In the genomic region with DNA sequence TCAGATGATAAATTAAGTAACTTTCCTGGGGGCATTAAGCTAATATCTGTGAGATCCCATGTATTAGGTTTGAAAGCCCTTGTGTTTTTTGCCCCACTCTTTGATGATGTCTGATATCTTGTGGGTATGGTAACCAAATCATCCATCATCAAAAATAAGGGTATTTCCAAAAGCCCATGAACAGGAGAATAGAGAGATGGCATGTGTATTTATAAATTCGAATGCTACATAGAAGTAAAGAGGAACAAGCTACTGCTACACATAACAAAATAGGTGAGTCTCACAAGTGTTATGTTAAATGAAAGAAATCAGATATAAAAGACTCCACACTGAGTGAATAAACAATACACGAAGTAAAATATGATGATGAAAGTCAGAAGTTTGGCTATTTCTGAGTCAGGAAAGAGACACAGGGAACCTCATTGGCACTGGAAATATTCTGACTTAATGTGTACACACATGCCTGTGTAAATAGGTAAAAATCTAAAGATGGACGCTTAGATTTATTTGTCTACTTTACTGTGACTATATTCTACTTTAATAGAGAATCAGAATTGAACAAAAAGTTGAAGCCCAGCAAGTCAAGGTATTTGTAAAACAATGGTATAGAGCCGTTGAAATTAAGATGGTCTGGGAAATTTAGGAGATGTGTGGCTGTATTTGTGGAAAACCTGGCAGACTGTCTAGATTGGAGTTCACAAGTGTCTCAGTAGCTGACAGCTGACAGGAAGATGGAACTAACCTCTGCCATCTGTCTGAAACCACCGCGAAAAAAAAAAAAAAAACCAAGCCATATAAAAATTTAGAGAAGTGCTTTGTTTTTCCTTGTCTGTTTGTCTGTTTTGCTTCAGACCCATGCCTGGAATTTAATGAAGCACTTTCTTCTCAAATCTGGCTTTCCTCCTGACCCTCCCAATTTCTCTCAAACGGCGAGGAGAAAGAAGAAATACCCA, we compare ENCODE assay signal across 11 cellular contexts.
DNase-seq lines count a peak whose midpoint lies in the region; ATAC-seq and TF ChIP-seq lines count a peak whose summit lies in the region.
"Had no signal": no experiment of that assay in that cellular context is flagged by ENCODE, and none has a peak within 500 bp of the region (broad histone marks: within the 10 kb centered on the region; RNA-seq: fewer than 3 reads in every experiment).

No MANE protein-coding gene starts in this region.

- no peak for DNase-seq in activated naive CD4-positive, alpha-beta T cell treated with anti-CD3 and anti-CD28 coated beads for 36 hours
- DNase-seq in activated naive CD4-positive, alpha-beta T cell treated with anti-CD3 and anti-CD28 coated beads, Interleukin-2, amount 50 U/mL, for 16 hours: no peak
- no peak for DNase-seq in activated B cell treated with CpG ODN at 0.5 μM for 24 hours
- DNase-seq in midbrain (lab: John Stamatoyannopoulos, UW): peak; percentile 7
- no peak for DNase-seq in upper lobe of right lung
- DNase-seq in activated CD4-positive, alpha-beta T cell treated with anti-CD3 and anti-CD28 coated beads for 4 hours: no peak
- no peak for DNase-seq in GM20000 (ENCODE audit: low spot score)
- no peak for DNase-seq in NCI-H748 treated with DMSO at 0.1 percent for 48 hours (lab: John Stamatoyannopoulos, UW)
- DNase-seq: KG1 had no signal

- intact Hi-C loops in activated naive CD4-positive, alpha-beta T cell treated with anti-CD3 and anti-CD28 coated beads for 36 hours (cut with micrococcal nuclease): no loop called here
- intact Hi-C loops in activated B cell treated with CpG ODN at 0.5 μM for 24 hours (cut with micrococcal nuclease): no loop called here
- intact Hi-C loops in upper lobe of right lung (cut with DNase I): no loop called here

- H3K9me3 ChIP-seq in upper lobe of right lung: no peaks in the 10 kb centered on the region

- no peak for TF ChIP-seq CTCF in activated B cell treated with CpG ODN at 0.5 μM for 24 hours (IDR thresholded peaks at IDR 0.05)
- no peak for TF ChIP-seq CTCF in upper lobe of right lung (IDR thresholded peaks at IDR 0.05)
- TF ChIP-seq CTCF in GM20000 (IDR thresholded peaks at IDR 0.05; ENCODE audit: extremely low read depth, missing control alignments): no peak

- peak overlapping the region; percentile 25 for H3K4me3 Mint-ChIP-seq in activated naive CD4-positive, alpha-beta T cell treated with anti-CD3 and anti-CD28 coated beads for 36 hours
- peak overlapping the region; percentile 61 for H3K4me3 Mint-ChIP-seq in activated B cell treated with CpG ODN at 0.5 μM for 24 hours

- no peaks in the 10 kb centered on the region for H3K9me3 Mint-ChIP-seq in activated naive CD4-positive, alpha-beta T cell treated with anti-CD3 and anti-CD28 coated beads for 36 hours
- H3K9me3 Mint-ChIP-seq in activated B cell treated with CpG ODN at 0.5 μM for 24 hours: no peaks in the 10 kb centered on the region

- peaks cover 25% of the 10 kb centered on the region for H3K4me1 Mint-ChIP-seq in activated naive CD4-positive, alpha-beta T cell treated with anti-CD3 and anti-CD28 coated beads for 36 hours (ENCODE audit: low read depth)
- H3K4me1 Mint-ChIP-seq in activated B cell treated with CpG ODN at 0.5 μM for 24 hours: peaks cover 53% of the 10 kb centered on the region

- ATAC-seq in activated B cell treated with CpG ODN at 0.5 μM for 24 hours (ENCODE audit: low read depth): peak; percentile 76
- no peak for ATAC-seq in upper lobe of right lung
- ATAC-seq: activated CD4-positive, CD25-positive, alpha-beta regulatory T cell treated with anti-CD3 and anti-CD28 coated beads, Interleukin-2, amount 50 U/mL, for 24 hours had no signal

- no peak overlapping the region for H3K4me3 ChIP-seq in upper lobe of right lung

- POLR2A ChIA-PET in activated B cell treated with CpG ODN at 0.5 μM for 24 hours (lab: Charles Lee): interaction anchor here (0.7 to 1.7 kb wide), 7 partner anchors 17 to 183 kb away, joined by 3 to 7 read pairs (median 4); no protein-coding TSS in a partner anchor

- H3K36me3 Mint-ChIP-seq in activated naive CD4-positive, alpha-beta T cell treated with anti-CD3 and anti-CD28 coated beads for 36 hours (ENCODE audit: low read depth): no peaks in the 10 kb centered on the region
- no peaks in the 10 kb centered on the region for H3K36me3 Mint-ChIP-seq in activated B cell treated with CpG ODN at 0.5 μM for 24 hours (ENCODE audit: low read depth)

- CTCF ChIA-PET in activated naive CD4-positive, alpha-beta T cell treated with anti-CD3 and anti-CD28 coated beads for 36 hours (lab: Charles Lee): interaction anchor here (0.6 to 0.7 kb wide), 2 partner anchors 12 to 153 kb away, joined by 3 to 6 read pairs; no protein-coding TSS in a partner anchor
- CTCF ChIA-PET in activated B cell treated with CpG ODN at 0.5 μM for 24 hours (lab: Charles Lee): interaction anchor here (0.5 kb wide), 1 partner anchor 171 kb away, joined by 3 read pairs; no protein-coding TSS in a partner anchor

- peaks cover 14% of the 10 kb centered on the region for H3K4me1 ChIP-seq in upper lobe of right lung

- no peak overlapping the region for H3K27ac Mint-ChIP-seq in activated naive CD4-positive, alpha-beta T cell treated with anti-CD3 and anti-CD28 coated beads for 36 hours
- H3K27ac Mint-ChIP-seq in activated B cell treated with CpG ODN at 0.5 μM for 24 hours: peak overlapping the region; percentile 74

- H3K27ac ChIP-seq in upper lobe of right lung: peak overlapping the region; percentile 51
- H3K27ac ChIP-seq: C4-2B had no signal

- no peaks in the 10 kb centered on the region for H3K27me3 Mint-ChIP-seq in activated naive CD4-positive, alpha-beta T cell treated with anti-CD3 and anti-CD28 coated beads for 36 hours (ENCODE audit: low read depth)
- H3K27me3 Mint-ChIP-seq in activated B cell treated with CpG ODN at 0.5 μM for 24 hours: no peaks in the 10 kb centered on the region

- no peaks in the 10 kb centered on the region for H3K36me3 ChIP-seq in upper lobe of right lung

- no peaks in the 10 kb centered on the region for H3K27me3 ChIP-seq in upper lobe of right lung
